1 cellular context compared by ENCODE assay signal in genomic region chr6:157906537-157907061, GRCh38.
TF ChIP-seq lines count a peak whose summit lies in the region.

No MANE protein-coding gene starts in this region.

TF ChIP-seq in K562, 482 proteins besides CTCF, POLR2A, EP300 and RAD21 (continued from another document and continues in another):
- TF ChIP-seq MBD1 (CRISPR knock-in tag; IDR thresholded peaks at IDR 0.05): no peak
- no peak for TF ChIP-seq ZNF347 (CRISPR knock-in tag; IDR thresholded peaks at IDR 0.05; ENCODE audit: low read depth)
- TF ChIP-seq EZH2 (IDR thresholded peaks at IDR 0.05; ENCODE audit: borderline replicate concordance, low read depth, low read length): no peak
- no peak for TF ChIP-seq NR2C1 (IDR thresholded peaks at IDR 0.05)
- TF ChIP-seq NR2C1 (tag; IDR thresholded peaks at IDR 0.05): peak; percentile 17; the same call in 1 of the 2 replicates
- TF ChIP-seq ZNF445 (CRISPR knock-in tag; IDR thresholded peaks at IDR 0.05; ENCODE audit: low read depth): no peak
- no peak for TF ChIP-seq ZNF583 (CRISPR knock-in tag; IDR thresholded peaks at IDR 0.05)
- no peak for TF ChIP-seq TAF1 (IDR thresholded peaks at IDR 0.05; ENCODE audit: control insufficient read depth, extremely low read depth, insufficient read depth, low read length, severe bottlenecking)
- no peak for TF ChIP-seq POLR2AphosphoS5 (IDR thresholded peaks at IDR 0.05; ENCODE audit: control insufficient read depth, insufficient read depth, low read depth, low read length)
- TF ChIP-seq TSC22D4 (tag; IDR thresholded peaks at IDR 0.05): no peak
- no peak for TF ChIP-seq PHB2 (IDR thresholded peaks at IDR 0.05; ENCODE audit: low read depth)
- no peak for TF ChIP-seq CREB3 (tag; conservative IDR thresholded peaks at IDR 0.05; ENCODE audit: low read depth)
- no peak for TF ChIP-seq RHOXF2B (CRISPR knock-in tag; conservative IDR thresholded peaks at IDR 0.05)
- TF ChIP-seq THRB (CRISPR knock-in tag; conservative IDR thresholded peaks at IDR 0.05): no peak
- peak; percentile 62 for TF ChIP-seq HES1 (IDR thresholded peaks at IDR 0.05; ENCODE audit: low read depth)
- TF ChIP-seq NFATC3 (IDR thresholded peaks at IDR 0.05): no peak
- TF ChIP-seq HOXB6 (CRISPR knock-in tag; IDR thresholded peaks at IDR 0.05; ENCODE audit: borderline replicate concordance): no peak
- no peak for TF ChIP-seq SIX5 (IDR thresholded peaks at IDR 0.05; ENCODE audit: borderline replicate concordance in 1 of 2, insufficient read depth in 1 of 2, low read depth in 1 of 2, low read length in 2 of 2)
- TF ChIP-seq RBBP5 (IDR thresholded peaks at IDR 0.05; ENCODE audit: borderline replicate concordance, insufficient read depth, low read length, poor library complexity, severe bottlenecking): no peak
- no peak for TF ChIP-seq MGA (IDR thresholded peaks at IDR 0.05)
- TF ChIP-seq ZNF592 (IDR thresholded peaks at IDR 0.05): peak; percentile 80
- no peak for TF ChIP-seq ESRRA (IDR thresholded peaks at IDR 0.05; ENCODE audit: borderline replicate concordance, low read depth)
- TF ChIP-seq E2F6 (IDR thresholded peaks at IDR 0.05; ENCODE audit: borderline replicate concordance in 1 of 2, extremely low read depth in 1 of 2, insufficient read depth in 1 of 2, insufficient read length in 1 of 2, low read depth in 1 of 2, low read length in 1 of 2, poor library complexity in 1 of 2, severe bottlenecking in 1 of 2): no peak
- TF ChIP-seq TEAD4 (IDR thresholded peaks at IDR 0.05; ENCODE audit: low read length): peak; percentile 87
- TF ChIP-seq TEAD4 (CRISPR knock-in tag; IDR thresholded peaks at IDR 0.05; ENCODE audit: borderline replicate concordance): no peak
- TF ChIP-seq EHMT2 (IDR thresholded peaks at IDR 0.05): no peak
- TF ChIP-seq ARID1B (IDR thresholded peaks at IDR 0.05): peak; percentile 96
- no peak for TF ChIP-seq ZNF277 (CRISPR knock-in tag; IDR thresholded peaks at IDR 0.05; ENCODE audit: borderline replicate concordance)
- TF ChIP-seq VEZF1 (CRISPR knock-in tag; IDR thresholded peaks at IDR 0.05): no peak
- TF ChIP-seq SOX6 (IDR thresholded peaks at IDR 0.05): peak; percentile 87
